ENCODE assay signal across 22 cellular contexts in the genomic region with DNA sequence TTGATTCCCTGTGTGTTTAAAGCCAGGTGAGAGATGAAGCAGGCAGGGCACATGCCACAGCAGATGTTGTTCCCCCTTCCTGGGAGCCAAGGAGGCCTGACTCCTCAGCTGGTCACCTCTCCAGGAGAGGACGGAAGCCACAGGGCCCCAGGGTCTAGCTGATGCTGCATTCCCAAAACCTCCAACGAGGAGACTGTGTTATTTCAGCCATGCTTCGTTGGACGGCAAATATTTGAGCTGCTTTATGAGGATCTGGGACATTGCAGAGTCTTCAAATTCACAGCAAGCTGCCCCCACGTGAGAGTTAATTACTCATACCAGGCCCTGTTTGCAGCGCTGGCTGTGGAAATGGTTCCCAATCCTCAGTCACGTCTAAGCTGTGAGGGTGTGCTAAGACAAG.
A peak's percentile ranks its signal among the peaks of the same experiment; 100 is the strongest.
DNase-seq lines count a peak whose midpoint lies in the region; ATAC-seq, FAIRE-seq and TF ChIP-seq lines count a peak whose summit lies in the region.
"Had no signal": no experiment of that assay in that cellular context is flagged by ENCODE, and none has a peak within 500 bp of the region (broad histone marks: within the 10 kb centered on the region; RNA-seq: fewer than 3 reads in every experiment).

No MANE protein-coding gene starts in this region.

- H3K27me3 Mint-ChIP-seq in endodermal cell (ENCODE audit: insufficient read depth) (no peaks in the 10 kb centered on the region), neural progenitor cell (ENCODE audit: insufficient read depth, low read depth) (peaks cover 2% of the 10 kb centered on the region), WTC11 (ENCODE audit: low read depth) (no peaks in the 10 kb centered on the region)

- POLR2A ChIA-PET in WTC11 (lab: Charles Lee): no interaction called here

- 85 to 92% methylated on average over 6 to 7 of the region's 7 CpGs for WGBS in endodermal cell (ENCODE audit: insufficient coverage in 1 of 2, insufficient read length in 1 of 2), 2 experiments

- no peak for FAIRE-seq in GM19239 (lab: Jason Lieb, UNC)
- FAIRE-seq: bronchial epithelial cell, endothelial cell of umbilical vein had no signal

- H3K27me3 ChIP-seq in endodermal cell (ENCODE audit: control insufficient read depth, insufficient read depth, low read length, poor library complexity, severe bottlenecking): no peaks in the 10 kb centered on the region
- H3K27me3 ChIP-seq in neural progenitor cell: no peaks in the 10 kb centered on the region
- H3K27me3 ChIP-seq in MG63: no peaks in the 10 kb centered on the region

- H2AFZ ChIP-seq in neural progenitor cell (replicated peaks): no peak overlapping the region
- H2AFZ ChIP-seq: GM23248 had no signal

- H3K4me1 ChIP-seq in endodermal cell (ENCODE audit: control insufficient read depth, insufficient read depth, low read length) (peaks cover 10% of the 10 kb centered on the region), neural progenitor cell (peaks cover 10% of the 10 kb centered on the region)

- H3K9ac ChIP-seq in endodermal cell (ENCODE audit: extremely low read depth, low read length, poor library complexity, severe bottlenecking) (no peak overlapping the region), neural progenitor cell (no peak overlapping the region)
- H3K9ac ChIP-seq: GM23248 had no signal

- H4K20me1 ChIP-seq in neural progenitor cell (ENCODE audit: low read depth): no peaks in the 10 kb centered on the region

- H3K4me1 Mint-ChIP-seq in endodermal cell (peaks cover 29% of the 10 kb centered on the region), neural progenitor cell (peaks cover 34% of the 10 kb centered on the region), WTC11 (peaks cover 22% of the 10 kb centered on the region)

- H3F3A ChIP-seq in neural progenitor cell (ENCODE audit: low read depth): no peaks in the 10 kb centered on the region

- TF ChIP-seq CTCF in endodermal cell (conservative IDR thresholded peaks at IDR 0.05) (no peak), neural progenitor cell (IDR thresholded peaks at IDR 0.05) (no peak), WTC11 (IDR thresholded peaks at IDR 0.05) (no peak)

- CTCF ChIA-PET in WTC11 (lab: Charles Lee): no interaction called here

- DNase-seq in ACHN: peak; percentile 33
- peak; percentile 66 for DNase-seq in HK-2 (ENCODE audit: unreplicated experiment)
- DNase-seq in endodermal cell: peak; percentile 40
- no peak for DNase-seq in neural progenitor cell (ENCODE audit: low spot score)
- no peak for DNase-seq in WTC11 (ENCODE audit: low spot score)
- no peak for DNase-seq in MG63
- no peak for DNase-seq in GM19239 (ENCODE audit: insufficient read length, low spot score)
- DNase-seq: activated CD4-positive, alpha-beta T cell treated with anti-CD3 and anti-CD28 coated beads, Interleukin-2, amount 50 U/mL, for 1 hour; activated CD8-positive, alpha-beta memory T cell treated with anti-CD3 and anti-CD28 coated beads, Interleukin-2, amount 50 U/mL, for 4 hours; cortex of kidney; DMS 273 treated with DMSO at 0.1 percent for 48 hours; GM23248; midbrain; NCI-H1694 treated with DMSO at 0.1 percent for 48 hours; OCI-M1; SIG-M5; T-helper 1 cell had no signal

- H3K4me2 ChIP-seq in neural progenitor cell: no peak overlapping the region

- in situ Hi-C loops in ACHN (cut with HindIII; ENCODE audit: low pct_ligation_motif_present, low pct_unique_long_range_greater_than_20kb, low sequenced_read_pairs): no loop called here

- no peak overlapping the region for H3K27ac Mint-ChIP-seq in endodermal cell
- peak overlapping the region; percentile 64 for H3K27ac Mint-ChIP-seq in neural progenitor cell
- H3K27ac Mint-ChIP-seq in WTC11: no peak overlapping the region
- H3K27ac Mint-ChIP-seq: IgD-negative memory B cell had no signal

- H3K4me3 ChIP-seq in endodermal cell (ENCODE audit: low read length): no peak overlapping the region
- H3K4me3 ChIP-seq in neural progenitor cell: no peak overlapping the region
- no peak overlapping the region for H3K4me3 ChIP-seq in MG63
- H3K4me3 ChIP-seq: GM23248 had no signal

- no peak overlapping the region for H3K4me3 Mint-ChIP-seq in endodermal cell
- H3K4me3 Mint-ChIP-seq in neural progenitor cell: no peak overlapping the region
- no peak overlapping the region for H3K4me3 Mint-ChIP-seq in WTC11
- H3K4me3 Mint-ChIP-seq: IgD-negative memory B cell had no signal

- H3K36me3 ChIP-seq in endodermal cell (ENCODE audit: control insufficient read depth, insufficient read depth, low read length) (no peaks in the 10 kb centered on the region), neural progenitor cell (no peaks in the 10 kb centered on the region), MG63 (no peaks in the 10 kb centered on the region)

- H3K9me3 ChIP-seq in endodermal cell (ENCODE audit: control insufficient read depth, low read length) (no peaks in the 10 kb centered on the region), neural progenitor cell (ENCODE audit: low read depth) (no peaks in the 10 kb centered on the region), MG63 (no peaks in the 10 kb centered on the region)

- no peak for ATAC-seq in WTC11
- ATAC-seq in HG03378 (IDR thresholded peaks at IDR 0.05; ENCODE audit: unreplicated experiment): no peak

- H3K27ac ChIP-seq in endodermal cell (ENCODE audit: low read depth, low read length) (no peak overlapping the region), neural progenitor cell (no peak overlapping the region)
- H3K27ac ChIP-seq: GM23248, HL-60 had no signal

- peaks cover 1% of the 10 kb centered on the region for H3K9me3 Mint-ChIP-seq in endodermal cell
- H3K9me3 Mint-ChIP-seq in neural progenitor cell: peaks cover 2% of the 10 kb centered on the region
- peaks cover 13% of the 10 kb centered on the region for H3K9me3 Mint-ChIP-seq in WTC11
- H3K9me3 Mint-ChIP-seq: IgD-negative memory B cell had no signal

- H3K36me3 Mint-ChIP-seq in endodermal cell (ENCODE audit: low read depth) (no peaks in the 10 kb centered on the region), neural progenitor cell (no peaks in the 10 kb centered on the region), WTC11 (no peaks in the 10 kb centered on the region)
- H3K36me3 Mint-ChIP-seq: IgD-negative memory B cell had no signal

- H3K79me2 ChIP-seq in neural progenitor cell (ENCODE audit: low read depth): no peaks in the 10 kb centered on the region

TF ChIP-seq in WTC11, 78 proteins besides CTCF, POLR2A, EP300 and RAD21 (continues in another document):
- TF ChIP-seq, protein P1, sequence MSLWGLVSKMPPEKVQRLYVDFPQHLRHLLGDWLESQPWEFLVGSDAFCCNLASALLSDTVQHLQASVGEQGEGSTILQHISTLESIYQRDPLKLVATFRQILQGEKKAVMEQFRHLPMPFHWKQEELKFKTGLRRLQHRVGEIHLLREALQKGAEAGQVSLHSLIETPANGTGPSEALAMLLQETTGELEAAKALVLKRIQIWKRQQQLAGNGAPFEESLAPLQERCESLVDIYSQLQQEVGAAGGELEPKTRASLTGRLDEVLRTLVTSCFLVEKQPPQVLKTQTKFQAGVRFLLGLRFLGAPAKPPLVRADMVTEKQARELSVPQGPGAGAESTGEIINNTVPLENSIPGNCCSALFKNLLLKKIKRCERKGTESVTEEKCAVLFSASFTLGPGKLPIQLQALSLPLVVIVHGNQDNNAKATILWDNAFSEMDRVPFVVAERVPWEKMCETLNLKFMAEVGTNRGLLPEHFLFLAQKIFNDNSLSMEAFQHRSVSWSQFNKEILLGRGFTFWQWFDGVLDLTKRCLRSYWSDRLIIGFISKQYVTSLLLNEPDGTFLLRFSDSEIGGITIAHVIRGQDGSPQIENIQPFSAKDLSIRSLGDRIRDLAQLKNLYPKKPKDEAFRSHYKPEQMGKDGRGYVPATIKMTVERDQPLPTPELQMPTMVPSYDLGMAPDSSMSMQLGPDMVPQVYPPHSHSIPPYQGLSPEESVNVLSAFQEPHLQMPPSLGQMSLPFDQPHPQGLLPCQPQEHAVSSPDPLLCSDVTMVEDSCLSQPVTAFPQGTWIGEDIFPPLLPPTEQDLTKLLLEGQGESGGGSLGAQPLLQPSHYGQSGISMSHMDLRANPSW (CRISPR knock-in tag; conservative IDR thresholded peaks at IDR 0.05; ENCODE audit: low read depth): no peak
- TF ChIP-seq NR1H2 (CRISPR knock-in tag; IDR thresholded peaks at IDR 0.05): no peak
- no peak for TF ChIP-seq TCF7 (CRISPR knock-in tag; IDR thresholded peaks at IDR 0.05; ENCODE audit: low read depth)
- no peak for TF ChIP-seq ELF4 (CRISPR knock-in tag; IDR thresholded peaks at IDR 0.05; ENCODE audit: low read depth)
- TF ChIP-seq CREM (CRISPR knock-in tag; IDR thresholded peaks at IDR 0.05): no peak
- TF ChIP-seq, protein P2, sequence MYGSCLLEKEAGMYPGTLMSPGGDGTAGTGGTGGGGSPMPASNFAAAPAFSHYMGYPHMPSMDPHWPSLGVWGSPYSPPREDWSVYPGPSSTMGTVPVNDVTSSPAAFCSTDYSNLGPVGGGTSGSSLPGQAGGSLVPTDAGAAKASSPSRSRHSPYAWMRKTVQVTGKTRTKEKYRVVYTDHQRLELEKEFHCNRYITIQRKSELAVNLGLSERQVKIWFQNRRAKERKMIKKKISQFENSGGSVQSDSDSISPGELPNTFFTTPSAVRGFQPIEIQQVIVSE (CRISPR knock-in tag; IDR thresholded peaks at IDR 0.05; ENCODE audit: borderline replicate concordance): no peak
- TF ChIP-seq, protein P3, sequence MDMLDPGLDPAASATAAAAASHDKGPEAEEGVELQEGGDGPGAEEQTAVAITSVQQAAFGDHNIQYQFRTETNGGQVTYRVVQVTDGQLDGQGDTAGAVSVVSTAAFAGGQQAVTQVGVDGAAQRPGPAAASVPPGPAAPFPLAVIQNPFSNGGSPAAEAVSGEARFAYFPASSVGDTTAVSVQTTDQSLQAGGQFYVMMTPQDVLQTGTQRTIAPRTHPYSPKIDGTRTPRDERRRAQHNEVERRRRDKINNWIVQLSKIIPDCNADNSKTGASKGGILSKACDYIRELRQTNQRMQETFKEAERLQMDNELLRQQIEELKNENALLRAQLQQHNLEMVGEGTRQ (CRISPR knock-in tag; IDR thresholded peaks at IDR 0.05): no peak
- TF ChIP-seq EMX1 (CRISPR knock-in tag; IDR thresholded peaks at IDR 0.05): no peak
- TF ChIP-seq, protein P4, sequence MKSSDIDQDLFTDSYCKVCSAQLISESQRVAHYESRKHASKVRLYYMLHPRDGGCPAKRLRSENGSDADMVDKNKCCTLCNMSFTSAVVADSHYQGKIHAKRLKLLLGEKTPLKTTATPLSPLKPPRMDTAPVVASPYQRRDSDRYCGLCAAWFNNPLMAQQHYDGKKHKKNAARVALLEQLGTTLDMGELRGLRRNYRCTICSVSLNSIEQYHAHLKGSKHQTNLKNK (CRISPR knock-in tag; IDR thresholded peaks at IDR 0.05): no peak

Comparison
In these comparisons a context has a peak if more than half of its experiments do, and no peak if none do; other contexts are left out.
1. DNase-seq: peak in ACHN (single experiment), HK-2 (single experiment) and endodermal cell (single experiment); none in neural progenitor cell (single experiment), WTC11 (single experiment), MG63 (single experiment) and GM19239 (single experiment).